Comparison of ENCODE assay signal across 27 cellular contexts in the genomic region with DNA sequence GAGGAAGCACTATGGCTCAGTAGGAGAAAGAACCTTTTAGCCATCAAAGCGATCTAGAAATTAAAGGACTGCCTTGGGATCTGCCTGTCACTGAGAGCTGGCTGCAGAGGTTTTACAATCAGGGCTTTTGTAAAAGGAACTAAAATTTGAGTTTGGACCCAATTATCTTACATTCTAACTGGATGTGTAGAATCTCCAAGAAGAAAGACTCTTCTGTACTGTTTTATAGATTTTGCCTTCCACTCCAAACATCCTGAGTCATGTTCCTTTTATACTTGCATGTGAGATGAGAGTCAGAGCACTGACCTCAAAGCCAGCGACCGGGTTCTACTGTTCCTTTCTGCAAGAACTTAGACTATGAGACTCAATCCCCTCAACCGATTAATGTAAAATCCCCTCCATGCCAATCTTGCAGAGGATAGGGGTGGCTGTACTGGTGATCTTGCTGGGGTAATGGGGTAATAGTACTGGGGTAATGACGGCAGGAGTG.
DNase-seq lines count a peak whose midpoint lies in the region; ATAC-seq, FAIRE-seq and TF ChIP-seq lines count a peak whose summit lies in the region.
"Had no signal": no experiment of that assay in that cellular context is flagged by ENCODE, and none has a peak within 500 bp of the region (broad histone marks: within the 10 kb centered on the region; RNA-seq: fewer than 3 reads in every experiment).

No MANE protein-coding gene starts in this region.

- no peak overlapping the region for H3K4me2 ChIP-seq in HepG2 (ENCODE audit: low read depth, low read length)
- H3K4me2 ChIP-seq in keratinocyte (ENCODE audit: control insufficient read depth, extremely low read depth, insufficient read depth, low read depth, low read length): peak overlapping the region; percentile 54
- H3K4me2 ChIP-seq in Karpas-422 (ENCODE audit: low read depth, low read length, poor library complexity, severe bottlenecking): no peak overlapping the region
- H3K4me2 ChIP-seq: BLaER1 had no signal

- TF ChIP-seq CTCF in HepG2 (CRISPR knock-in tag; IDR thresholded peaks at IDR 0.05) (no peak), right lobe of liver (IDR thresholded peaks at IDR 0.05) (no peak), keratinocyte (optimal IDR thresholded peaks at IDR 0.05 in 1 of 3, IDR thresholded peaks at IDR 0.05 in 1 of 3, conservative IDR thresholded peaks at IDR 0.05 in 1 of 3; ENCODE audit: extremely low read depth in 1 of 3, insufficient read depth in 2 of 3, low read length in 3 of 3) (no peak), brain microvascular endothelial cell (IDR thresholded peaks at IDR 0.05; ENCODE audit: low read depth, low read length, missing control alignments) (no peak)

- TF ChIP-seq EP300 in HepG2 (IDR thresholded peaks at IDR 0.05; ENCODE audit: low read depth in 2 of 2, low read length in 2 of 2): no peak
- no peak for TF ChIP-seq EP300 in HepG2 (CRISPR knock-in tag; IDR thresholded peaks at IDR 0.05; ENCODE audit: borderline replicate concordance)

- BruUV-seq in HepG2 (replicated peaks; lab: Mats Ljungman, UMichigan): no TSS peak

- H3K79me2 ChIP-seq in HepG2 (ENCODE audit: insufficient read depth, low read length) (no peaks in the 10 kb centered on the region), keratinocyte (ENCODE audit: control insufficient read depth, insufficient read depth, low read length) (no peaks in the 10 kb centered on the region), Karpas-422 (ENCODE audit: low read length) (no peaks in the 10 kb centered on the region)

- no peaks in the 10 kb centered on the region for H3K27me3 ChIP-seq in HepG2 (ENCODE audit: control insufficient read depth in 1 of 2, insufficient read depth in 2 of 2, low read length in 2 of 2)
- H3K27me3 ChIP-seq in right lobe of liver: no peaks in the 10 kb centered on the region
- no peaks in the 10 kb centered on the region for H3K27me3 ChIP-seq in keratinocyte (ENCODE audit: control insufficient read depth, extremely low read depth, insufficient read depth, low read length)
- no peaks in the 10 kb centered on the region for H3K27me3 ChIP-seq in brain microvascular endothelial cell (replicated peaks)
- H3K27me3 ChIP-seq in Karpas-422 (ENCODE audit: low read length): no peaks in the 10 kb centered on the region
- H3K27me3 ChIP-seq: BLaER1, SJCRH30 had no signal

- DNase-seq in HepG2 (ENCODE audit: low spot score) (no peak), right lobe of liver (no peak), RPMI7951 (ENCODE audit: low read depth) (peak; percentile 31), keratinocyte (ENCODE audit: low read depth, low spot score) (no peak), brain microvascular endothelial cell (no peak), urothelium cell line (ENCODE audit: low spot score) (no peak), Karpas-422 (no peak)
- DNase-seq: CD4-positive, CD25-positive, alpha-beta regulatory T cell; GM23248; H9; KG1; NCI-H1048; NCI-H1417; NCI-H1694 treated with DMSO at 0.1 percent for 48 hours; NCI-H2081; NCI-H2171; NCI-H226; NCI-H510A; NCI-H69; SJCRH30; T-helper 1 cell had no signal

- H3K9me1 ChIP-seq in keratinocyte (ENCODE audit: control insufficient read depth, extremely low read depth, insufficient read depth, low read length): peaks cover 2% of the 10 kb centered on the region

- peaks cover 4 to 10% of the 10 kb centered on the region in 2 experiments; a peak in 4 of 5 replicates for H3K36me3 ChIP-seq in HepG2 (replicated peaks in 1 of 2; ENCODE audit: control insufficient read depth in 1 of 2, insufficient read depth in 2 of 2, low read length in 2 of 2)
- no peaks in the 10 kb centered on the region for H3K36me3 ChIP-seq in right lobe of liver
- no peaks in the 10 kb centered on the region for H3K36me3 ChIP-seq in keratinocyte (ENCODE audit: control insufficient read depth in 2 of 2, extremely low read depth in 1 of 2, insufficient read depth in 2 of 2, low read length in 2 of 2)
- no peaks in the 10 kb centered on the region for H3K36me3 ChIP-seq in brain microvascular endothelial cell (replicated peaks)
- H3K36me3 ChIP-seq in Karpas-422 (ENCODE audit: insufficient read depth, low read length): no peaks in the 10 kb centered on the region
- H3K36me3 ChIP-seq: SJCRH30 had no signal

- H3K4me1 ChIP-seq in HepG2 (ENCODE audit: insufficient read depth, low read length) (no peaks in the 10 kb centered on the region), right lobe of liver (no peaks in the 10 kb centered on the region), keratinocyte (ENCODE audit: control insufficient read depth, extremely low read depth, insufficient read depth, low read length) (peaks cover 22% of the 10 kb centered on the region), Karpas-422 (ENCODE audit: low read length) (peaks cover 35% of the 10 kb centered on the region)
- H3K4me1 ChIP-seq: SJCRH30 had no signal

- no peak overlapping the region for H3K9ac ChIP-seq in HepG2 (ENCODE audit: insufficient read depth, low read depth, low read length)
- H3K9ac ChIP-seq in keratinocyte (ENCODE audit: control insufficient read depth, extremely low read depth, insufficient read depth, low read length): peak overlapping the region; percentile 9
- H3K9ac ChIP-seq in Karpas-422 (ENCODE audit: low read length): no peak overlapping the region
- H3K9ac ChIP-seq: BLaER1, GM23248 had no signal

- H3K9me2 ChIP-seq in Karpas-422 (replicated peaks; ENCODE audit: insufficient read depth, low read length): no peaks in the 10 kb centered on the region

- dilution Hi-C loops in keratinocyte (cut with MboI; ENCODE audit: extremely low pct_ligation_motif_present, low sequenced_read_pairs): no loop called here

- POLR2A ChIA-PET in HepG2 (lab: Yijun Ruan, JAX): no interaction called here

- H3K4me3 ChIP-seq in HepG2 (replicated peaks in 1 of 3; ENCODE audit: insufficient read depth in 1 of 3, low read depth in 2 of 3, low read length in 3 of 3) (no peak overlapping the region), right lobe of liver (no peak overlapping the region), keratinocyte (ENCODE audit: control insufficient read depth in 2 of 3, extremely low read depth in 1 of 3, insufficient read depth in 2 of 3, low read depth in 1 of 3, low read length in 3 of 3) (no peak overlapping the region), brain microvascular endothelial cell (ENCODE audit: low read depth, low read length) (no peak overlapping the region), Karpas-422 (ENCODE audit: low read length) (no peak overlapping the region)
- H3K4me3 ChIP-seq: BLaER1, GM23248, SJCRH30 had no signal

- H4K20me1 ChIP-seq in HepG2 (ENCODE audit: insufficient read depth, low read length): no peaks in the 10 kb centered on the region
- H4K20me1 ChIP-seq in keratinocyte (ENCODE audit: control insufficient read depth, extremely low read depth, insufficient read depth, low read length): no peaks in the 10 kb centered on the region
- H4K20me1 ChIP-seq in Karpas-422 (ENCODE audit: insufficient read depth, low read depth, low read length): no peaks in the 10 kb centered on the region
- H4K20me1 ChIP-seq: BLaER1 had no signal

- no peak overlapping the region for H2AFZ ChIP-seq in HepG2 (ENCODE audit: low read length)
- H2AFZ ChIP-seq in keratinocyte (ENCODE audit: control insufficient read depth, low read length): no peak overlapping the region
- no peak overlapping the region for H2AFZ ChIP-seq in Karpas-422 (ENCODE audit: low read length)
- H2AFZ ChIP-seq: GM23248 had no signal

- ATAC-seq in HepG2 (no peak), right lobe of liver (no peak), HG02610 (IDR thresholded peaks at IDR 0.05; ENCODE audit: unreplicated experiment) (no peak)
- ATAC-seq: Right ventricle myocardium inferior had no signal

- intact Hi-C loops in HepG2 (cut with micrococcal nuclease; ENCODE audit: unreplicated experiment) (no loop called here), right lobe of liver (cut with DNase I) (no loop called here)

- no peak overlapping the region for H3K27ac ChIP-seq in HepG2 (ENCODE audit: extremely low read length, insufficient read depth, low read length)
- H3K27ac ChIP-seq in right lobe of liver: no peak overlapping the region
- peak overlapping the region; percentile 13 for H3K27ac ChIP-seq in keratinocyte (ENCODE audit: control insufficient read depth, insufficient read depth, low read length)
- no peak overlapping the region for H3K27ac ChIP-seq in brain microvascular endothelial cell
- H3K27ac ChIP-seq in Karpas-422 (ENCODE audit: low read length): no peak overlapping the region
- H3K27ac ChIP-seq: BLaER1, GM23248, SJCRH30 had no signal

- TF ChIP-seq POLR2A in HepG2 (IDR thresholded peaks at IDR 0.05; ENCODE audit: insufficient read depth in 1 of 2, low read depth in 2 of 2, low read length in 2 of 2) (no peak), right lobe of liver (IDR thresholded peaks at IDR 0.05) (no peak)

- H3K9me3 ChIP-seq in HepG2 (ENCODE audit: low read length) (no peaks in the 10 kb centered on the region), right lobe of liver (no peaks in the 10 kb centered on the region), keratinocyte (ENCODE audit: control insufficient read depth, low read depth, low read length) (no peaks in the 10 kb centered on the region), Karpas-422 (ENCODE audit: low read length) (no peaks in the 10 kb centered on the region)
- H3K9me3 ChIP-seq: BLaER1, SJCRH30 had no signal

- in situ Hi-C loops in HepG2 (cut with HindIII; ENCODE audit: extremely low pct_ligation_motif_present, low pct_unique_long_range_greater_than_20kb) (no loop called here), brain microvascular endothelial cell (cut with HindIII; ENCODE audit: low pct_ligation_motif_present, low sequenced_read_pairs) (no loop called here)

- CTCF ChIA-PET in HepG2 (lab: Yijun Ruan, JAX; ENCODE audit: low intra/inter-chr PET ratio, low total read pairs): no interaction called here

- no peak for TF ChIP-seq RAD21 in HepG2 (CRISPR knock-in tag; IDR thresholded peaks at IDR 0.05)

- 97% methylated on average over 5 of the region's 5 CpGs for WGBS in HepG2 (ENCODE audit: low lambda C conversion rate)
- WGBS in right lobe of liver (ENCODE audit: insufficient coverage, low coverage, low lambda C conversion rate, missing lambda C conversion rate): 85% methylated on average over 4 of the region's 5 CpGs

- FAIRE-seq in HepG2 (lab: Jason Lieb, UNC): no peak
- peak; percentile 39 for FAIRE-seq in keratinocyte (lab: Jason Lieb, UNC)
- FAIRE-seq in urothelium cell line (lab: Jason Lieb, UNC): no peak
- FAIRE-seq: A204.1, D721Med, RCC 7860 had no signal

TF ChIP-seq in HepG2, 621 proteins besides CTCF, POLR2A, EP300 and RAD21 (continues in another document):
- TF ChIP-seq, protein P1, sequence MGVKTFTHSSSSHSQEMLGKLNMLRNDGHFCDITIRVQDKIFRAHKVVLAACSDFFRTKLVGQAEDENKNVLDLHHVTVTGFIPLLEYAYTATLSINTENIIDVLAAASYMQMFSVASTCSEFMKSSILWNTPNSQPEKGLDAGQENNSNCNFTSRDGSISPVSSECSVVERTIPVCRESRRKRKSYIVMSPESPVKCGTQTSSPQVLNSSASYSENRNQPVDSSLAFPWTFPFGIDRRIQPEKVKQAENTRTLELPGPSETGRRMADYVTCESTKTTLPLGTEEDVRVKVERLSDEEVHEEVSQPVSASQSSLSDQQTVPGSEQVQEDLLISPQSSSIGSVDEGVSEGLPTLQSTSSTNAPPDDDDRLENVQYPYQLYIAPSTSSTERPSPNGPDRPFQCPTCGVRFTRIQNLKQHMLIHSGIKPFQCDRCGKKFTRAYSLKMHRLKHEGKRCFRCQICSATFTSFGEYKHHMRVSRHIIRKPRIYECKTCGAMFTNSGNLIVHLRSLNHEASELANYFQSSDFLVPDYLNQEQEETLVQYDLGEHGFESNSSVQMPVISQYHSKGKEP (CRISPR knock-in tag; IDR thresholded peaks at IDR 0.05): no peak
